In the genomic region with DNA sequence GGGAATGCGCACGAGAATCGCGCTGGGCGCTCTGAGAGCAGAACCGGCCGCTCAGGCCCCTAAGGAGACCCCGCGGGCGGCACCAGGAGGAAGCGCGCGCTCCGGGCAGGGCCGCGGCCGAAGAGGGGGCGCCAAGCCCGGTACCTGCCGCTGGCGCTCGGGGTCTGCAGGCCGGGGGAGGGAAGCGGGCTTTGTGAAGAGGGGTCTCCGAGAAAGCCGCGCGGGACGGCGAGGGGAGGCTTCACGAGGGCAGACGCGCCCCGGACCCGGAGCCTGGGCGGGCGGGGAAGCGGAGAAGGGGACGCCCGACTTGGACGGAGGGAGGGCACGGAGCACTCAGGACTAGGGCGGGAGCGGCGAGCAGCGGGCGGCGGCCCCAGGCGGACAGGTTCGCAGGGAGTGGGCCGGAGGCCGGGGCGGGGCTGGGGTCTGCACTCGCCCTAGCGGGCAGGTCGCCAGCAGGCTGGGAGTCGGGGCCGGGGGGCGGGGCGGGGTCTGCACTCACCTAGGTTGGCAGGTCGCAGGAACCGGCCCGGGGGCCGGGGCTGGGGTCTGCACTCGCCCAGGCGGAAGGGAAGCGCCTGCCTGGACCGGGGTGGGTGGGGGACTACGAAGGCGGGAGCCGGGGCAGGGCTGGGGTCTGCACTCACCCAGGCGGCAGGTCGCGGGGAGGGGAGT, we compare ENCODE assay signal across 1 cellular context.
A peak's percentile ranks its signal among the peaks of the same experiment; 100 is the strongest.
TF ChIP-seq lines count a peak whose summit lies in the region.

No MANE protein-coding gene starts in this region.

TF ChIP-seq in HepG2, 621 proteins besides CTCF, POLR2A, EP300 and RAD21 (continued from another document):
- TF ChIP-seq ZBTB1 (CRISPR knock-in tag; IDR thresholded peaks at IDR 0.05; ENCODE audit: borderline replicate concordance) (no peak), NFIB (CRISPR knock-in tag; IDR thresholded peaks at IDR 0.05; ENCODE audit: borderline replicate concordance) (no peak), ZNF768 (CRISPR knock-in tag; IDR thresholded peaks at IDR 0.05) (peak; percentile 61; the same call in 1 of the 2 replicates), KDM2A (CRISPR knock-in tag; IDR thresholded peaks at IDR 0.05; ENCODE audit: borderline replicate concordance, low read depth) (peak; percentile 43; the same call in 1 of the 2 replicates), SIX4 (CRISPR knock-in tag; IDR thresholded peaks at IDR 0.05) (no peak), KLF15 (CRISPR knock-in tag; IDR thresholded peaks at IDR 0.05; ENCODE audit: borderline replicate concordance) (no peak), ZNF792 (CRISPR knock-in tag; IDR thresholded peaks at IDR 0.05) (peak; percentile 47; the same call in 1 of the 2 replicates), RBM39 (IDR thresholded peaks at IDR 0.05; ENCODE audit: low read depth, low read length, poor library complexity, severe bottlenecking) (no peak), ZNF790 (CRISPR knock-in tag; IDR thresholded peaks at IDR 0.05; ENCODE audit: borderline replicate concordance) (peak; percentile 66; the same call in 1 of the 2 replicates), HNRNPL (IDR thresholded peaks at IDR 0.05; ENCODE audit: low read depth, low read length) (no peak)
- TF ChIP-seq, protein P1, sequence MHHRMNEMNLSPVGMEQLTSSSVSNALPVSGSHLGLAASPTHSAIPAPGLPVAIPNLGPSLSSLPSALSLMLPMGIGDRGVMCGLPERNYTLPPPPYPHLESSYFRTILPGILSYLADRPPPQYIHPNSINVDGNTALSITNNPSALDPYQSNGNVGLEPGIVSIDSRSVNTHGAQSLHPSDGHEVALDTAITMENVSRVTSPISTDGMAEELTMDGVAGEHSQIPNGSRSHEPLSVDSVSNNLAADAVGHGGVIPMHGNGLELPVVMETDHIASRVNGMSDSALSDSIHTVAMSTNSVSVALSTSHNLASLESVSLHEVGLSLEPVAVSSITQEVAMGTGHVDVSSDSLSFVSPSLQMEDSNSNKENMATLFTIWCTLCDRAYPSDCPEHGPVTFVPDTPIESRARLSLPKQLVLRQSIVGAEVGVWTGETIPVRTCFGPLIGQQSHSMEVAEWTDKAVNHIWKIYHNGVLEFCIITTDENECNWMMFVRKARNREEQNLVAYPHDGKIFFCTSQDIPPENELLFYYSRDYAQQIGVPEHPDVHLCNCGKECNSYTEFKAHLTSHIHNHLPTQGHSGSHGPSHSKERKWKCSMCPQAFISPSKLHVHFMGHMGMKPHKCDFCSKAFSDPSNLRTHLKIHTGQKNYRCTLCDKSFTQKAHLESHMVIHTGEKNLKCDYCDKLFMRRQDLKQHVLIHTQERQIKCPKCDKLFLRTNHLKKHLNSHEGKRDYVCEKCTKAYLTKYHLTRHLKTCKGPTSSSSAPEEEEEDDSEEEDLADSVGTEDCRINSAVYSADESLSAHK (CRISPR knock-in tag; IDR thresholded peaks at IDR 0.05; ENCODE audit: borderline replicate concordance): no peak
- TF ChIP-seq, protein P2, sequence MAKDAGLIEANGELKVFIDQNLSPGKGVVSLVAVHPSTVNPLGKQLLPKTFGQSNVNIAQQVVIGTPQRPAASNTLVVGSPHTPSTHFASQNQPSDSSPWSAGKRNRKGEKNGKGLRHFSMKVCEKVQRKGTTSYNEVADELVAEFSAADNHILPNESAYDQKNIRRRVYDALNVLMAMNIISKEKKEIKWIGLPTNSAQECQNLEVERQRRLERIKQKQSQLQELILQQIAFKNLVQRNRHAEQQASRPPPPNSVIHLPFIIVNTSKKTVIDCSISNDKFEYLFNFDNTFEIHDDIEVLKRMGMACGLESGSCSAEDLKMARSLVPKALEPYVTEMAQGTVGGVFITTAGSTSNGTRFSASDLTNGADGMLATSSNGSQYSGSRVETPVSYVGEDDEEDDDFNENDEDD (CRISPR knock-in tag; IDR thresholded peaks at IDR 0.05; ENCODE audit: borderline replicate concordance): no peak
- TF ChIP-seq, protein P3, sequence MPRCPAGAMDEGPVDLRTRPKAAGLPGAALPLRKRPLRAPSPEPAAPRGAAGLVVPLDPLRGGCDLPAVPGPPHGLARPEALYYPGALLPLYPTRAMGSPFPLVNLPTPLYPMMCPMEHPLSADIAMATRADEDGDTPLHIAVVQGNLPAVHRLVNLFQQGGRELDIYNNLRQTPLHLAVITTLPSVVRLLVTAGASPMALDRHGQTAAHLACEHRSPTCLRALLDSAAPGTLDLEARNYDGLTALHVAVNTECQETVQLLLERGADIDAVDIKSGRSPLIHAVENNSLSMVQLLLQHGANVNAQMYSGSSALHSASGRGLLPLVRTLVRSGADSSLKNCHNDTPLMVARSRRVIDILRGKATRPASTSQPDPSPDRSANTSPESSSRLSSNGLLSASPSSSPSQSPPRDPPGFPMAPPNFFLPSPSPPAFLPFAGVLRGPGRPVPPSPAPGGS (CRISPR knock-in tag; IDR thresholded peaks at IDR 0.05): no peak
- TF ChIP-seq, protein P4, sequence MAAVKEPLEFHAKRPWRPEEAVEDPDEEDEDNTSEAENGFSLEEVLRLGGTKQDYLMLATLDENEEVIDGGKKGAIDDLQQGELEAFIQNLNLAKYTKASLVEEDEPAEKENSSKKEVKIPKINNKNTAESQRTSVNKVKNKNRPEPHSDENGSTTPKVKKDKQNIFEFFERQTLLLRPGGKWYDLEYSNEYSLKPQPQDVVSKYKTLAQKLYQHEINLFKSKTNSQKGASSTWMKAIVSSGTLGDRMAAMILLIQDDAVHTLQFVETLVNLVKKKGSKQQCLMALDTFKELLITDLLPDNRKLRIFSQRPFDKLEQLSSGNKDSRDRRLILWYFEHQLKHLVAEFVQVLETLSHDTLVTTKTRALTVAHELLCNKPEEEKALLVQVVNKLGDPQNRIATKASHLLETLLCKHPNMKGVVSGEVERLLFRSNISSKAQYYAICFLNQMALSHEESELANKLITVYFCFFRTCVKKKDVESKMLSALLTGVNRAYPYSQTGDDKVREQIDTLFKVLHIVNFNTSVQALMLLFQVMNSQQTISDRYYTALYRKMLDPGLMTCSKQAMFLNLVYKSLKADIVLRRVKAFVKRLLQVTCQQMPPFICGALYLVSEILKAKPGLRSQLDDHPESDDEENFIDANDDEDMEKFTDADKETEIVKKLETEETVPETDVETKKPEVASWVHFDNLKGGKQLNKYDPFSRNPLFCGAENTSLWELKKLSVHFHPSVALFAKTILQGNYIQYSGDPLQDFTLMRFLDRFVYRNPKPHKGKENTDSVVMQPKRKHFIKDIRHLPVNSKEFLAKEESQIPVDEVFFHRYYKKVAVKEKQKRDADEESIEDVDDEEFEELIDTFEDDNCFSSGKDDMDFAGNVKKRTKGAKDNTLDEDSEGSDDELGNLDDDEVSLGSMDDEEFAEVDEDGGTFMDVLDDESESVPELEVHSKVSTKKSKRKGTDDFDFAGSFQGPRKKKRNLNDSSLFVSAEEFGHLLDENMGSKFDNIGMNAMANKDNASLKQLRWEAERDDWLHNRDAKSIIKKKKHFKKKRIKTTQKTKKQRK (IDR thresholded peaks at IDR 0.05; ENCODE audit: low read length): no peak
